Comparison of ENCODE assay signal across 9 cellular contexts in genomic region chr17:44110011-44110686, GRCh38. TPM values are rescaled to one million over a fixed set of nuclear protein-coding genes. Genes with fewer than 3 reads are reported as not detected.
DNase-seq lines count a peak whose midpoint lies in the region; ATAC-seq and TF ChIP-seq lines count a peak whose summit lies in the region.
"Had no signal": no experiment of that assay in that cellular context is flagged by ENCODE, and none has a peak within 500 bp of the region (broad histone marks: within the 10 kb centered on the region; RNA-seq: fewer than 3 reads in every experiment).

No MANE protein-coding gene starts in this region.

- POLR2A ChIA-PET in AG04450 (lab: Yijun Ruan, JAX), result interaction anchor here (0.6 to 1.1 kb wide), 3 partner anchors 9 to 40 kb away, joined by 3 to 5 read pairs (median 3); no protein-coding TSS in a partner anchor

- no peak overlapping the region for H3K9ac ChIP-seq in neural progenitor cell

- no peak overlapping the region for H3K27ac Mint-ChIP-seq in neural progenitor cell

- DNase-seq in AG04450 (ENCODE audit: low read depth, low spot score) (no peak), dorsolateral prefrontal cortex (no peak), osteoblast (ENCODE audit: insufficient read length, low spot score, missing footprints) (peak; percentile 77), neural progenitor cell (ENCODE audit: low spot score) (no peak), C1 segment of cervical spinal cord (lab: John Stamatoyannopoulos, UW) (no peak), AG08395 (ENCODE audit: low spot score) (no peak)
- DNase-seq: activated CD4-positive, CD25-positive, alpha-beta regulatory T cell had no signal

- peaks cover 39% of the 10 kb centered on the region for H3K4me1 ChIP-seq in osteoblast (ENCODE audit: insufficient read depth, low read length)
- H3K4me1 ChIP-seq in neural progenitor cell, result peaks cover 12% of the 10 kb centered on the region

- H3K4me2 ChIP-seq in osteoblast (ENCODE audit: insufficient read depth, low read length) (peak overlapping the region; percentile 87), neural progenitor cell (no peak overlapping the region)

- no peaks in the 10 kb centered on the region; the same call in 1 of the 2 replicates for H3K9me3 ChIP-seq in AG04450 (ENCODE audit: control insufficient read depth, insufficient read depth, low read length)
- H3K9me3 ChIP-seq in KOPT-K1 (ENCODE audit: insufficient read depth, low read length, poor library complexity, severe bottlenecking), result no peaks in the 10 kb centered on the region
- no peaks in the 10 kb centered on the region for H3K9me3 ChIP-seq in osteoblast (ENCODE audit: low read depth, low read length)
- no peaks in the 10 kb centered on the region for H3K9me3 ChIP-seq in neural progenitor cell (ENCODE audit: low read depth)

- TF ChIP-seq CTCF in AG04450 (IDR thresholded peaks at IDR 0.05; ENCODE audit: low read depth, low read length) (no peak), dorsolateral prefrontal cortex (IDR thresholded peaks at IDR 0.05 in 54 of 56, conservative IDR thresholded peaks at IDR 0.05 in 2 of 56; ENCODE audit: low read depth in 1 of 56, partially characterized antibody in 56 of 56) (no peak), osteoblast (IDR thresholded peaks at IDR 0.05; ENCODE audit: extremely low read depth, low read depth, low read length) (no peak), neural progenitor cell (IDR thresholded peaks at IDR 0.05) (no peak)

- no peaks in the 10 kb centered on the region for H3K9me3 Mint-ChIP-seq in neural progenitor cell

- H3F3A ChIP-seq in neural progenitor cell (ENCODE audit: low read depth), result peaks cover 5% of the 10 kb centered on the region

- H3K36me3 ChIP-seq in KOPT-K1 (ENCODE audit: insufficient read depth, low read length) (no peaks in the 10 kb centered on the region), osteoblast (ENCODE audit: insufficient read depth, low read length) (no peaks in the 10 kb centered on the region), neural progenitor cell (no peaks in the 10 kb centered on the region)

- H3K27me3 ChIP-seq in AG04450 (ENCODE audit: control insufficient read depth, insufficient read depth, low read length), result no peaks in the 10 kb centered on the region
- H3K27me3 ChIP-seq in dorsolateral prefrontal cortex, result no peaks in the 10 kb centered on the region
- H3K27me3 ChIP-seq in osteoblast (ENCODE audit: insufficient read depth, low read length), result no peaks in the 10 kb centered on the region
- no peaks in the 10 kb centered on the region for H3K27me3 ChIP-seq in neural progenitor cell

- peaks cover 33% of the 10 kb centered on the region for H4K20me1 ChIP-seq in osteoblast (ENCODE audit: insufficient read depth, low read length)
- peaks cover 89% of the 10 kb centered on the region for H4K20me1 ChIP-seq in neural progenitor cell (ENCODE audit: low read depth)

- H3K79me2 ChIP-seq in osteoblast (ENCODE audit: insufficient read depth, low read length) (peaks cover 55% of the 10 kb centered on the region), neural progenitor cell (ENCODE audit: low read depth) (no peaks in the 10 kb centered on the region)

- intact Hi-C loops in dorsolateral prefrontal cortex (cut with DNase I), result loop anchor here (5.0 kb wide), 1 partner anchor 38 kb away; the partner anchor contains the start of gene G6PC3 (in 2 of the 2)

- H2AFZ ChIP-seq in osteoblast (ENCODE audit: low read length) (no peak overlapping the region), neural progenitor cell (replicated peaks) (no peak overlapping the region)

- H3K4me3 Mint-ChIP-seq in neural progenitor cell, result no peak overlapping the region

- no peak overlapping the region for H3K27ac ChIP-seq in AG04450 (ENCODE audit: low read depth, low read length)
- H3K27ac ChIP-seq in KOPT-K1 (ENCODE audit: low read depth, low read length, poor library complexity, severe bottlenecking), result peak overlapping the region; percentile 49
- peak overlapping the region; percentile 72 to 98 (median 92) for H3K27ac ChIP-seq in dorsolateral prefrontal cortex
- H3K27ac ChIP-seq in osteoblast (ENCODE audit: low read depth, low read length), result peak overlapping the region; percentile 95
- no peak overlapping the region for H3K27ac ChIP-seq in neural progenitor cell

- H3K4me1 Mint-ChIP-seq in neural progenitor cell, result peaks cover 38% of the 10 kb centered on the region

- H3K4me3 ChIP-seq in AG04450 (ENCODE audit: low read depth, low read length) (peak overlapping the region; percentile 57), dorsolateral prefrontal cortex (peak overlapping the region; percentile 23 to 72 (median 53)), osteoblast (ENCODE audit: insufficient read depth, low read length) (peak overlapping the region; percentile 71), neural progenitor cell (no peak overlapping the region)

- no peak for ATAC-seq in HG03571 (IDR thresholded peaks at IDR 0.05; ENCODE audit: unreplicated experiment)

- H3K36me3 Mint-ChIP-seq in neural progenitor cell, result no peaks in the 10 kb centered on the region

- peaks cover 2% of the 10 kb centered on the region for H3K27me3 Mint-ChIP-seq in neural progenitor cell (ENCODE audit: insufficient read depth, low read depth)

- CTCF ChIA-PET in AG04450 (lab: Charles Lee), result no interaction called here

RNA-seq across cellular contexts. Expression of gene HDAC5, which starts 13.3 kb away (rescaled TPM):
- 21.3 and 36.7 TPM in 2 replicates for polyA plus RNA-seq in AG04450 (2011; rRNA removed)
- polyA minus RNA-seq in AG04450 (2011; rRNA and poly(A)+ RNA removed), result 46.9 and 72.0 TPM in 2 replicates
- 100 to 1,000 TPM in 88 of 120 experiments, 10 to 100 TPM in 32; 70.3 to 155 (median 110) TPM for total RNA-seq in dorsolateral prefrontal cortex
- 69.2 and 85.4 TPM in 2 replicates for total RNA-seq in osteoblast
- total RNA-seq in neural progenitor cell (ENCODE audit: low replicate concordance), result 23.6 and 71.0 TPM in 2 replicates

RNA-seq across cellular contexts. Expression of gene HROB, which starts 31.6 kb away (rescaled TPM):
- polyA plus RNA-seq in AG04450 (2011; rRNA removed), result 0.86 and 0.97 TPM in 2 replicates
- polyA minus RNA-seq in AG04450 (2011; rRNA and poly(A)+ RNA removed), result 4.4 and 4.9 TPM in 2 replicates
- total RNA-seq in dorsolateral prefrontal cortex, result 1 to 10 TPM in 35 of 120 experiments, under 1 TPM in 74, not detected in 11; 0.19 to 2.8 (median 0.78) TPM
- total RNA-seq in osteoblast, result 1.8 TPM in 2 replicates
- 6.5 and 11.0 TPM in 2 replicates for total RNA-seq in neural progenitor cell (ENCODE audit: low replicate concordance)

RNA-seq across cellular contexts. Expression of gene G6PC3, which starts 39.6 kb away (rescaled TPM):
- polyA plus RNA-seq in AG04450 (2011; rRNA removed), result 69.8 and 87.4 TPM in 2 replicates
- polyA minus RNA-seq in AG04450 (2011; rRNA and poly(A)+ RNA removed), result 74.2 and 110 TPM in 2 replicates
- total RNA-seq in dorsolateral prefrontal cortex (10 to 100 TPM; 29.8 to 60.2 (median 41.8) TPM), osteoblast (19.7 and 23.5 TPM in 2 replicates), neural progenitor cell (ENCODE audit: low replicate concordance) (16.6 and 55.1 TPM in 2 replicates)

RNA-seq across cellular contexts. Expression of gene LSM12, which starts 43.7 kb away (rescaled TPM):
- 46.5 and 57.5 TPM in 2 replicates for polyA plus RNA-seq in AG04450 (2011; rRNA removed)
- 72.6 and 81.7 TPM in 2 replicates for polyA minus RNA-seq in AG04450 (2011; rRNA and poly(A)+ RNA removed)
- total RNA-seq in dorsolateral prefrontal cortex (10 to 100 TPM; 27.5 to 55.0 (median 39.7) TPM), osteoblast (59.0 and 65.4 TPM in 2 replicates), neural progenitor cell (ENCODE audit: low replicate concordance) (69.6 and 76.7 TPM in 2 replicates)

Comparison
In these comparisons a context has a peak if more than half of its experiments do, and no peak if none do; other contexts are left out.
1. H3K27ac ChIP-seq: peak in KOPT-K1 (single experiment), dorsolateral prefrontal cortex (59 of 59) and osteoblast (single experiment); none in AG04450 (single experiment) and neural progenitor cell (single experiment).